Comparison of ENCODE assay signal across 27 cellular contexts in the genomic region with DNA sequence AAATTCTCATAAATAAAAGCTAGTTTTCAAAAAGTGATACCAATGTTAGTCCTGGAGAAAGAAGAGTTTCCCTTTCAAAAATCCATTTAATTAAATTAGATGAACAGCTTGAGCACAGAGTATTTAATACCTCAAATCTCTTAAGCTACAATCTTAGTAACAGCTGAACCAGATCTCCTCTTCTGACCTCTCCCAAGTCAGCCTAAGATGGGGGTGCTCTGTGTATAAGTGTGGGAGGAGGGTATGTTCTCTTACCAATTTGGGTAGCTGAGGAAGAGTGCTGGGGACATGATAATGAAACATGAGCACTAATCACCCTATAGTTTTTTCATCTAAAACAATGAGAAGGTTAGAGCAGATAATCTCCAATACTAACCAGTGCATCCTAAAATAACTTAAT.
"Had no signal": no experiment of that assay in that cellular context is flagged by ENCODE, and none has a peak within 500 bp of the region (broad histone marks: within the 10 kb centered on the region; RNA-seq: fewer than 3 reads in every experiment).

No MANE protein-coding gene starts in this region.

- ATAC-seq: natural killer cell; psoas muscle; right cardiac atrium; right lobe of liver; stimulated activated memory B cell treated with anti-CD40 and anti-IgM and Interleukin-4, amounts not matched to agents 10 μg/mL and 1 μg/mL and 100 μg/mL, for 72 hours; stimulated activated naive CD8-positive, alpha-beta T cell treated with anti-CD3 and anti-CD28 coated beads, Interleukin-15, amount 100 ng/mL, for 72 hours; stimulated activated naive CD8-positive, alpha-beta T cell treated with anti-CD3 and anti-CD28 coated beads, Interleukin-15, Interleukin-2, amounts not matched to agents 100 U/mL and 50 U/mL, for 24 hours; upper lobe of right lung had no signal

- H3K27ac Mint-ChIP-seq: natural killer cell; nephron; neural progenitor cell; progenitor cell of endocrine pancreas; stimulated activated memory B cell treated with anti-CD40 and anti-IgM and Interleukin-4, amounts not matched to agents 10 μg/mL and 1 μg/mL and 100 μg/mL, for 72 hours; type B pancreatic cell had no signal

- H3K36me3 Mint-ChIP-seq: natural killer cell; neural progenitor cell; stimulated activated memory B cell treated with anti-CD40 and anti-IgM and Interleukin-4, amounts not matched to agents 10 μg/mL and 1 μg/mL and 100 μg/mL, for 72 hours; type B pancreatic cell had no signal

- H3K4me3 Mint-ChIP-seq: natural killer cell; nephron; neural progenitor cell; stimulated activated memory B cell treated with anti-CD40 and anti-IgM and Interleukin-4, amounts not matched to agents 10 μg/mL and 1 μg/mL and 100 μg/mL, for 72 hours; stimulated activated naive CD8-positive, alpha-beta T cell treated with anti-CD3 and anti-CD28 coated beads, Interleukin-15, amount 100 ng/mL, for 72 hours; type B pancreatic cell had no signal

- H3K27me3 Mint-ChIP-seq: stimulated activated memory B cell treated with anti-CD40 and anti-IgM and Interleukin-4, amounts not matched to agents 10 μg/mL and 1 μg/mL and 100 μg/mL, for 72 hours; stimulated activated naive CD8-positive, alpha-beta T cell treated with anti-CD3 and anti-CD28 coated beads, Interleukin-15, amount 100 ng/mL, for 72 hours had no signal

- DNase-seq: natural killer cell; occipital lobe; ovary; posterior cingulate gyrus; psoas muscle; right cardiac atrium; right lobe of liver; sigmoid colon; small intestine; stimulated activated CD4-positive, alpha-beta T cell treated with anti-CD3 and anti-CD28 coated beads, Interleukin-15, amount 100 ng/mL, for 24 hours; stimulated activated CD4-positive, alpha-beta T cell treated with anti-CD3 and anti-CD28 coated beads, Interleukin-2, amount 100 ng/mL, for 24 hours; stimulated activated CD4-positive, alpha-beta T cell treated with anti-CD3 and anti-CD28 coated beads, Interleukin-2, amount 100 ng/mL, for 48 hours; stimulated activated CD4-positive, alpha-beta T cell treated with anti-CD3 and anti-CD28 coated beads, Interleukin-4, amount 100 ng/mL, for 24 hours; stimulated activated naive CD4-positive, alpha-beta T cell; stimulated activated naive CD8-positive, alpha-beta T cell treated with anti-CD3 and anti-CD28 coated beads, Interleukin-15, amount 100 ng/mL, for 72 hours; stimulated activated naive CD8-positive, alpha-beta T cell treated with anti-CD3 and anti-CD28 coated beads, Interleukin-15, Interleukin-2, amounts not matched to agents 100 U/mL and 50 U/mL, for 24 hours; substantia nigra; testis; tibial artery; transverse colon; upper lobe of right lung; uterus had no signal

- FAIRE-seq: small intestine had no signal

- H3K4me1 Mint-ChIP-seq: natural killer cell; nephron; neural progenitor cell; stimulated activated memory B cell treated with anti-CD40 and anti-IgM and Interleukin-4, amounts not matched to agents 10 μg/mL and 1 μg/mL and 100 μg/mL, for 72 hours; stimulated activated naive CD8-positive, alpha-beta T cell treated with anti-CD3 and anti-CD28 coated beads, Interleukin-15, amount 100 ng/mL, for 72 hours had no signal

- H3K9me3 Mint-ChIP-seq: natural killer cell; nephron; neural progenitor cell; stimulated activated memory B cell treated with anti-CD40 and anti-IgM and Interleukin-4, amounts not matched to agents 10 μg/mL and 1 μg/mL and 100 μg/mL, for 72 hours; stimulated activated naive CD8-positive, alpha-beta T cell treated with anti-CD3 and anti-CD28 coated beads, Interleukin-15, amount 100 ng/mL, for 72 hours; type B pancreatic cell had no signal
